1 cellular context compared by ENCODE assay signal in genomic region chr1:10680487-10680886, GRCh38.
A peak's percentile ranks its signal among the peaks of the same experiment; 100 is the strongest.
TF ChIP-seq lines count a peak whose summit lies in the region.

No MANE protein-coding gene starts in this region.

TF ChIP-seq in HepG2, 621 proteins besides CTCF, POLR2A, EP300 and RAD21 (continued from another document and continues in another):
- no peak for TF ChIP-seq AFF4 (CRISPR knock-in tag; IDR thresholded peaks at IDR 0.05)
- no peak for TF ChIP-seq PBX3 (CRISPR knock-in tag; IDR thresholded peaks at IDR 0.05; ENCODE audit: borderline replicate concordance)
- TF ChIP-seq ZC3H13 (CRISPR knock-in tag; IDR thresholded peaks at IDR 0.05), result no peak
- TF ChIP-seq U2AF1 (optimal IDR thresholded peaks at IDR 0.05; ENCODE audit: low read depth, low read length), result peak; percentile 35
- no peak for TF ChIP-seq ZNF501 (CRISPR knock-in tag; IDR thresholded peaks at IDR 0.05)
- TF ChIP-seq ZBTB7A (CRISPR knock-in tag; IDR thresholded peaks at IDR 0.05), result no peak
- TF ChIP-seq ZSCAN12 (CRISPR knock-in tag; IDR thresholded peaks at IDR 0.05), result no peak
- TF ChIP-seq HOXA9 (CRISPR knock-in tag; IDR thresholded peaks at IDR 0.05; ENCODE audit: borderline replicate concordance), result no peak
- TF ChIP-seq IRF1 (CRISPR knock-in tag; IDR thresholded peaks at IDR 0.05; ENCODE audit: low read depth), result no peak
- peak; percentile 68; the same call in 1 of the 2 replicates for TF ChIP-seq TFAP4 (IDR thresholded peaks at IDR 0.05; ENCODE audit: borderline replicate concordance, low read depth)
- no peak for TF ChIP-seq KLF9 (CRISPR knock-in tag; IDR thresholded peaks at IDR 0.05; ENCODE audit: low read depth)
- no peak for TF ChIP-seq ZNF225 (CRISPR knock-in tag; IDR thresholded peaks at IDR 0.05)
- TF ChIP-seq ZSCAN29 (CRISPR knock-in tag; conservative IDR thresholded peaks at IDR 0.05), result no peak
- TF ChIP-seq ZNF713 (CRISPR knock-in tag; IDR thresholded peaks at IDR 0.05), result no peak
- TF ChIP-seq FOXJ3 (CRISPR knock-in tag; IDR thresholded peaks at IDR 0.05; ENCODE audit: borderline replicate concordance), result no peak
- no peak for TF ChIP-seq GLI4 (CRISPR knock-in tag; IDR thresholded peaks at IDR 0.05; ENCODE audit: borderline replicate concordance)
- no peak for TF ChIP-seq BRF2 (CRISPR knock-in tag; IDR thresholded peaks at IDR 0.05)
- no peak for TF ChIP-seq CCDC6 (CRISPR knock-in tag; IDR thresholded peaks at IDR 0.05)
- no peak for TF ChIP-seq ZNF510 (CRISPR knock-in tag; IDR thresholded peaks at IDR 0.05; ENCODE audit: low read depth)
- no peak for TF ChIP-seq ZBTB40 (IDR thresholded peaks at IDR 0.05)
- no peak for TF ChIP-seq ZBTB40 (CRISPR knock-in tag; IDR thresholded peaks at IDR 0.05)
- no peak for TF ChIP-seq MBNL3 (CRISPR knock-in tag; conservative IDR thresholded peaks at IDR 0.05)
- TF ChIP-seq HMG20A (CRISPR knock-in tag; IDR thresholded peaks at IDR 0.05; ENCODE audit: borderline replicate concordance), result no peak
- TF ChIP-seq NR2F2 (IDR thresholded peaks at IDR 0.05; ENCODE audit: borderline replicate concordance, low read depth), result no peak
- no peak for TF ChIP-seq BHLHE40 (IDR thresholded peaks at IDR 0.05; ENCODE audit: low read length)
- no peak for TF ChIP-seq FOSL1 (CRISPR knock-in tag; IDR thresholded peaks at IDR 0.05; ENCODE audit: borderline replicate concordance)
- TF ChIP-seq SP140L (CRISPR knock-in tag; IDR thresholded peaks at IDR 0.05; ENCODE audit: borderline replicate concordance), result no peak
- no peak for TF ChIP-seq SMAD3 (CRISPR knock-in tag; IDR thresholded peaks at IDR 0.05)
- no peak for TF ChIP-seq CHD4 (IDR thresholded peaks at IDR 0.05; ENCODE audit: borderline replicate concordance, low read length)
- TF ChIP-seq ZNF776 (CRISPR knock-in tag; IDR thresholded peaks at IDR 0.05), result no peak
- TF ChIP-seq RARA (CRISPR knock-in tag; IDR thresholded peaks at IDR 0.05), result 0 out of 2 replicates have a peak, but pooled peaks have one; percentile 40
- no peak for TF ChIP-seq ZNF629 (CRISPR knock-in tag; conservative IDR thresholded peaks at IDR 0.05)
- TF ChIP-seq HIVEP1 (CRISPR knock-in tag; IDR thresholded peaks at IDR 0.05), result no peak
- no peak; the same call in 1 of the 2 replicates for TF ChIP-seq ZNF609 (CRISPR knock-in tag; IDR thresholded peaks at IDR 0.05; ENCODE audit: borderline replicate concordance)
- no peak for TF ChIP-seq FOXM1 (CRISPR knock-in tag; IDR thresholded peaks at IDR 0.05)
- no peak for TF ChIP-seq NFIC (IDR thresholded peaks at IDR 0.05; ENCODE audit: low read length)
- TF ChIP-seq ZFYVE20 (CRISPR knock-in tag; IDR thresholded peaks at IDR 0.05; ENCODE audit: borderline replicate concordance, low read depth), result no peak
- no peak for TF ChIP-seq ZFP36 (IDR thresholded peaks at IDR 0.05; ENCODE audit: borderline replicate concordance, low read depth, low read length, partially characterized antibody)
- no peak for TF ChIP-seq ZNF350 (CRISPR knock-in tag; IDR thresholded peaks at IDR 0.05; ENCODE audit: borderline replicate concordance, low read depth)
- TF ChIP-seq TOPORS (CRISPR knock-in tag; IDR thresholded peaks at IDR 0.05), result no peak
- no peak for TF ChIP-seq PPARG (CRISPR knock-in tag; conservative IDR thresholded peaks at IDR 0.05)
- TF ChIP-seq HNF4A (CRISPR knock-in tag; IDR thresholded peaks at IDR 0.05), result peak; percentile 36; the same call in 1 of the 2 replicates
- no peak for TF ChIP-seq SRSF9 (IDR thresholded peaks at IDR 0.05; ENCODE audit: borderline replicate concordance, insufficient read depth, low read depth, low read length, poor library complexity, severe bottlenecking)
- no peak for TF ChIP-seq SATB2 (CRISPR knock-in tag; IDR thresholded peaks at IDR 0.05)
- TF ChIP-seq ZNF33A (CRISPR knock-in tag; IDR thresholded peaks at IDR 0.05; ENCODE audit: borderline replicate concordance), result no peak
